8 cellular contexts compared by ENCODE assay signal in genomic region chr12:69154585-69155363, GRCh38.
DNase-seq lines count a peak whose midpoint lies in the region; ATAC-seq lines count a peak whose summit lies in the region.

No MANE protein-coding gene starts in this region.

- DNase-seq in G401 (ENCODE audit: low spot score) (peak; percentile 53), NCI-H345 treated with DMSO at 0.1 percent for 48 hours (lab: John Stamatoyannopoulos, UW; ENCODE audit: unreplicated experiment) (peak; percentile 46), left lobe of liver (ENCODE audit: low spot score) (peak; percentile 66)
- peak; percentile 68 for DNase-seq in central memory CD4-positive, alpha-beta T cell
- DNase-seq in stimulated activated CD4-positive, alpha-beta T cell treated with anti-CD3 and anti-CD28 coated beads, TNF-alpha, amount 100 ng/mL, for 4 hours (ENCODE audit: low read depth in 3 of 3), result peak; percentile 55 to 65 (median 59)

- peak; percentile 44 for ATAC-seq in HG02798 (IDR thresholded peaks at IDR 0.05; ENCODE audit: poor library complexity, unreplicated experiment)
- ATAC-seq in activated CD4-positive, CD25-positive, alpha-beta regulatory T cell treated with anti-CD3 and anti-CD28 coated beads, Interleukin-2, amount 50 U/mL, for 24 hours, result peak; percentile 50 to 59
- ATAC-seq in left lobe of liver, result peak; percentile 77
- no peak for ATAC-seq in GM19324 (IDR thresholded peaks at IDR 0.05; ENCODE audit: low FRiP score, unreplicated experiment)

- in situ Hi-C loops in G401 (cut with HindIII; ENCODE audit: low sequenced_read_pairs), result no loop called here
